ENCODE assay signal across 27 cellular contexts in genomic region chr12:78185651-78186050, GRCh38.
"Had no signal": no experiment of that assay in that cellular context is flagged by ENCODE, and none has a peak within 500 bp of the region (broad histone marks: within the 10 kb centered on the region; RNA-seq: fewer than 3 reads in every experiment).

No MANE protein-coding gene starts in this region.

- H3K4me1 ChIP-seq: ascending aorta, esophagus squamous epithelium, gastrocnemius medialis, left ventricle myocardium inferior, parathyroid adenoma, psoas muscle, suprapubic skin, tibial artery, upper lobe of right lung had no signal

- H3K9ac ChIP-seq: parathyroid adenoma had no signal

- FAIRE-seq: TTC549 had no signal

- H3K27ac Mint-ChIP-seq: activated CD4-positive, alpha-beta memory T cell treated with anti-CD3 and anti-CD28 coated beads for 36 hours; activated naive CD4-positive, alpha-beta T cell treated with anti-CD3 and anti-CD28 coated beads, Interleukin-2, amount 10 ng/mL, durations not matched to agents 7 days and 5 days; activated naive CD8-positive, alpha-beta T cell treated with anti-CD3 and anti-CD28 coated beads, Interleukin-2, amount 10 ng/mL, durations not matched to agents 7 days and 5 days; activated T-cell treated with anti-CD3 and anti-CD28 coated beads, Interleukin-2, amount 50 U/mL, for 24 hours; mesothelial cell of epicardium; naive B cell had no signal

- H3K79me2 ChIP-seq: parathyroid adenoma had no signal

- H3K27me3 Mint-ChIP-seq: activated CD4-positive, alpha-beta memory T cell treated with anti-CD3 and anti-CD28 coated beads for 36 hours; activated naive CD4-positive, alpha-beta T cell treated with anti-CD3 and anti-CD28 coated beads, Interleukin-2, amount 10 ng/mL, durations not matched to agents 7 days and 5 days; activated naive CD8-positive, alpha-beta T cell treated with anti-CD3 and anti-CD28 coated beads, Interleukin-2, amount 10 ng/mL, durations not matched to agents 7 days and 5 days; activated T-cell treated with anti-CD3 and anti-CD28 coated beads, Interleukin-2, amount 50 U/mL, for 24 hours had no signal

- H3K27me3 ChIP-seq: ascending aorta, brain microvascular endothelial cell, esophagus squamous epithelium, gastrocnemius medialis, suprapubic skin, tibial artery, upper lobe of right lung had no signal

- H3K27ac ChIP-seq: ascending aorta, brain microvascular endothelial cell, esophagus squamous epithelium, gastrocnemius medialis, left ventricle myocardium inferior, parathyroid adenoma, psoas muscle, suprapubic skin, tibial artery, upper lobe of right lung, VCaP had no signal

- H3K9me3 Mint-ChIP-seq: activated naive CD4-positive, alpha-beta T cell treated with anti-CD3 and anti-CD28 coated beads, Interleukin-2, amount 10 ng/mL, durations not matched to agents 7 days and 5 days; activated naive CD8-positive, alpha-beta T cell treated with anti-CD3 and anti-CD28 coated beads, Interleukin-2, amount 10 ng/mL, durations not matched to agents 7 days and 5 days; mesothelial cell of epicardium had no signal

- H3K4me3 ChIP-seq: ascending aorta, esophagus squamous epithelium, gastrocnemius medialis, left ventricle myocardium inferior, psoas muscle, suprapubic skin, tibial artery, upper lobe of right lung had no signal

- H3K4me1 Mint-ChIP-seq: activated naive CD4-positive, alpha-beta T cell treated with anti-CD3 and anti-CD28 coated beads, Interleukin-2, amount 10 ng/mL, durations not matched to agents 7 days and 5 days; activated naive CD8-positive, alpha-beta T cell treated with anti-CD3 and anti-CD28 coated beads, Interleukin-2, amount 10 ng/mL, durations not matched to agents 7 days and 5 days; naive B cell had no signal

- DNase-seq: activated CD4-positive, alpha-beta memory T cell treated with anti-CD3 and anti-CD28 coated beads for 36 hours; activated CD4-positive, alpha-beta T cell treated with anti-CD3 and anti-CD28 coated beads for 48 hours; activated CD8-positive, alpha-beta memory T cell treated with anti-CD3 and anti-CD28 coated beads, Interleukin-2, amount 50 U/mL, for 48 hours; activated gamma-delta T cell; activated naive CD4-positive, alpha-beta T cell treated with anti-CD3 and anti-CD28 coated beads, Interleukin-2, amount 10 ng/mL, durations not matched to agents 7 days and 5 days; activated naive CD8-positive, alpha-beta T cell treated with anti-CD3 and anti-CD28 coated beads, Interleukin-2, amount 10 ng/mL, durations not matched to agents 7 days and 5 days; activated T-cell treated with anti-CD3 and anti-CD28 coated beads, Interleukin-2, amount 50 U/mL, for 24 hours; brain microvascular endothelial cell; central memory CD4-positive, alpha-beta T cell; esophagus squamous epithelium; gastrocnemius medialis; glutamatergic neuron; islet precursor cell; left ventricle myocardium inferior; naive B cell; psoas muscle; stimulated activated CD4-positive, alpha-beta T cell treated with anti-CD3 and anti-CD28 coated beads, Interleukin-15, amount 100 ng/mL, for 24 hours; stimulated activated CD4-positive, alpha-beta T cell treated with anti-CD3 and anti-CD28 coated beads, Interleukin-2, amount 100 ng/mL, for 24 hours; stimulated activated naive CD4-positive, alpha-beta T cell; tibial artery; upper lobe of right lung had no signal

- H3K36me3 Mint-ChIP-seq: activated CD4-positive, alpha-beta memory T cell treated with anti-CD3 and anti-CD28 coated beads for 36 hours; activated naive CD4-positive, alpha-beta T cell treated with anti-CD3 and anti-CD28 coated beads, Interleukin-2, amount 10 ng/mL, durations not matched to agents 7 days and 5 days; activated naive CD8-positive, alpha-beta T cell treated with anti-CD3 and anti-CD28 coated beads, Interleukin-2, amount 10 ng/mL, durations not matched to agents 7 days and 5 days; mesothelial cell of epicardium; naive B cell had no signal

- H3K4me3 Mint-ChIP-seq: activated CD4-positive, alpha-beta memory T cell treated with anti-CD3 and anti-CD28 coated beads for 36 hours; activated naive CD4-positive, alpha-beta T cell treated with anti-CD3 and anti-CD28 coated beads, Interleukin-2, amount 10 ng/mL, durations not matched to agents 7 days and 5 days; activated naive CD8-positive, alpha-beta T cell treated with anti-CD3 and anti-CD28 coated beads, Interleukin-2, amount 10 ng/mL, durations not matched to agents 7 days and 5 days; activated T-cell treated with anti-CD3 and anti-CD28 coated beads, Interleukin-2, amount 50 U/mL, for 24 hours; mesothelial cell of epicardium; naive B cell had no signal

- H3K9me3 ChIP-seq: ascending aorta, esophagus squamous epithelium, gastrocnemius medialis, left ventricle myocardium inferior, psoas muscle, suprapubic skin, tibial artery, upper lobe of right lung had no signal

- H3K36me3 ChIP-seq: ascending aorta, esophagus squamous epithelium, gastrocnemius medialis, left ventricle myocardium inferior, suprapubic skin, tibial artery, upper lobe of right lung had no signal

- H2AFZ ChIP-seq: parathyroid adenoma had no signal
